5 cellular contexts compared by ENCODE assay signal in the genomic region with DNA sequence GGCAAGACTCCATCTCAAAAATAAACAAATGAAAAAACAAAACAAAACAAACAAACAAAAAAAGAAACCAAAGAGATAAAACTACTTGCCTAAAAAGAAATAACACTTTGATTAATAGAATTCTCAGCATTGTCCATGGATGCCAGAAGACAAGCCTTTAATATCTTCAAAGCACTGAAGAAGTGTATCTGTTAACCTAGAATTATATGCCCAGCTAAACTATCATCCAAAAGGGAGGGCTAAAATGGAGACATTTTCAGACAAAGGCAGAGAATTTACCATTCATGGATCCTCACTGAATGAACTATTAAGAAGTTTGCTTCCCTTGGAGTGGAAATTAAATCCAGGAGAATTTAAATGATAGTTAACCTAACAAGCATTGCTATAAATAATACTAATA.
"Had no signal": no experiment of that assay in that cellular context is flagged by ENCODE, and none has a peak within 500 bp of the region (broad histone marks: within the 10 kb centered on the region; RNA-seq: fewer than 3 reads in every experiment).

No MANE protein-coding gene starts in this region.

- H3K36me3 ChIP-seq: HAP-1 had no signal

- H3K9ac ChIP-seq: GM23248 had no signal

- FAIRE-seq: H54 had no signal

- H3K4me3 ChIP-seq: GM23248, GM23338, HAP-1 had no signal

- H3K4me1 ChIP-seq: HAP-1 had no signal

- H3K4me2 ChIP-seq: GM23338 had no signal

- DNase-seq: GOT3 had no signal

- H2AFZ ChIP-seq: GM23248, GM23338 had no signal

- H3K27ac ChIP-seq: GM23248 had no signal
